ENCODE assay signal across 22 cellular contexts in genomic region chr16:78284957-78285434, GRCh38.
DNase-seq lines count a peak whose midpoint lies in the region; ATAC-seq and TF ChIP-seq lines count a peak whose summit lies in the region.
"Had no signal": no experiment of that assay in that cellular context is flagged by ENCODE, and none has a peak within 500 bp of the region (broad histone marks: within the 10 kb centered on the region; RNA-seq: fewer than 3 reads in every experiment).

No MANE protein-coding gene starts in this region.

- CTCF ChIA-PET in HEK293T (lab: Yijun Ruan, JAX): interaction anchor here (0.6 to 0.9 kb wide), 3 partner anchors 16 to 849 kb away, joined by 4 to 5 read pairs (median 5); no protein-coding TSS in a partner anchor

- no peaks in the 10 kb centered on the region for H3K36me3 ChIP-seq in upper lobe of left lung

- intact Hi-C loops in left colon (cut with DNase I, micrococcal nuclease): no loop called here

- no peak overlapping the region for H3K27ac Mint-ChIP-seq in activated naive CD8-positive, alpha-beta T cell treated with anti-CD3 and anti-CD28 coated beads for 36 hours
- H3K27ac Mint-ChIP-seq: CD4-positive, CD25-positive, alpha-beta regulatory T cell; GM23338 had no signal

- TF ChIP-seq CTCF in upper lobe of left lung (IDR thresholded peaks at IDR 0.05): no peak

- WGBS in upper lobe of left lung, 2 donors: 82 to 93% methylated on average over 3 of the region's 3 CpGs

- H3K9me3 ChIP-seq in upper lobe of left lung: no peaks in the 10 kb centered on the region
- H3K9me3 ChIP-seq: SK-N-SH had no signal

- H3K4me1 ChIP-seq in upper lobe of left lung: no peaks in the 10 kb centered on the region

- H3K4me1 Mint-ChIP-seq in activated naive CD8-positive, alpha-beta T cell treated with anti-CD3 and anti-CD28 coated beads for 36 hours: no peaks in the 10 kb centered on the region
- H3K4me1 Mint-ChIP-seq: CD4-positive, CD25-positive, alpha-beta regulatory T cell had no signal

- no peaks in the 10 kb centered on the region for H3K27me3 ChIP-seq in upper lobe of left lung

- H3K27me3 Mint-ChIP-seq in activated naive CD8-positive, alpha-beta T cell treated with anti-CD3 and anti-CD28 coated beads for 36 hours: no peaks in the 10 kb centered on the region
- H3K27me3 Mint-ChIP-seq: CD4-positive, CD25-positive, alpha-beta regulatory T cell had no signal

- ATAC-seq in left colon (peak; percentile 81), upper lobe of left lung (ENCODE audit: low FRiP score in 2 of 2) (no peak)
- ATAC-seq: GM23338, Panc1 had no signal

- DNase-seq in HEK293T (ENCODE audit: extremely low spot score) (no peak), left colon (no peak), mucosa of gallbladder (ENCODE audit: low spot score) (peak; percentile 58), NCI-H524 (lab: John Stamatoyannopoulos, UW) (no peak), upper lobe of left lung (no peak)
- DNase-seq in activated CD4-positive, alpha-beta T cell treated with anti-CD3 and anti-CD28 coated beads for 4 hours: no peak
- DNase-seq in activated naive CD8-positive, alpha-beta T cell treated with anti-CD3 and anti-CD28 coated beads for 36 hours: no peak
- DNase-seq: CD4-positive, CD25-positive, alpha-beta regulatory T cell; DND-41; HCEC 1CT; KBM-7; MM.1S; NCI-H1048; NCI-H1436; NCI-H1930; NCI-H510A; NCI-H774; NK-92 treated with Interleukin-12 subunit alpha and Interleukin-12 subunit beta, amount 100 ng/mL, for 24 hours; SIG-M5; SK-N-SH had no signal

- no peak overlapping the region for H3K4me3 Mint-ChIP-seq in activated naive CD8-positive, alpha-beta T cell treated with anti-CD3 and anti-CD28 coated beads for 36 hours
- H3K4me3 Mint-ChIP-seq: CD4-positive, CD25-positive, alpha-beta regulatory T cell; GM23338 had no signal

- H3K4me3 ChIP-seq in upper lobe of left lung: no peak overlapping the region
- H3K4me3 ChIP-seq: GM23338 had no signal

- H3K36me3 Mint-ChIP-seq in activated naive CD8-positive, alpha-beta T cell treated with anti-CD3 and anti-CD28 coated beads for 36 hours: peaks cover 3% of the 10 kb centered on the region

- TF ChIP-seq EP300 in upper lobe of left lung (IDR thresholded peaks at IDR 0.05): no peak

- H3K27ac ChIP-seq in upper lobe of left lung: no peak overlapping the region

- POLR2A ChIA-PET in HEK293T (lab: Yijun Ruan, JAX): no interaction called here

- H3K9me3 Mint-ChIP-seq in activated naive CD8-positive, alpha-beta T cell treated with anti-CD3 and anti-CD28 coated beads for 36 hours: no peaks in the 10 kb centered on the region
- H3K9me3 Mint-ChIP-seq: CD4-positive, CD25-positive, alpha-beta regulatory T cell; GM23338 had no signal

- TF ChIP-seq POLR2A in upper lobe of left lung (IDR thresholded peaks at IDR 0.05): no peak

TF ChIP-seq in HEK293T, 16 proteins besides CTCF, POLR2A, EP300 and RAD21:
- no peak for TF ChIP-seq FOXK2 (IDR thresholded peaks at IDR 0.05)
- TF ChIP-seq PKNOX1 (IDR thresholded peaks at IDR 0.05): peak; percentile 82
